In the genomic region with DNA sequence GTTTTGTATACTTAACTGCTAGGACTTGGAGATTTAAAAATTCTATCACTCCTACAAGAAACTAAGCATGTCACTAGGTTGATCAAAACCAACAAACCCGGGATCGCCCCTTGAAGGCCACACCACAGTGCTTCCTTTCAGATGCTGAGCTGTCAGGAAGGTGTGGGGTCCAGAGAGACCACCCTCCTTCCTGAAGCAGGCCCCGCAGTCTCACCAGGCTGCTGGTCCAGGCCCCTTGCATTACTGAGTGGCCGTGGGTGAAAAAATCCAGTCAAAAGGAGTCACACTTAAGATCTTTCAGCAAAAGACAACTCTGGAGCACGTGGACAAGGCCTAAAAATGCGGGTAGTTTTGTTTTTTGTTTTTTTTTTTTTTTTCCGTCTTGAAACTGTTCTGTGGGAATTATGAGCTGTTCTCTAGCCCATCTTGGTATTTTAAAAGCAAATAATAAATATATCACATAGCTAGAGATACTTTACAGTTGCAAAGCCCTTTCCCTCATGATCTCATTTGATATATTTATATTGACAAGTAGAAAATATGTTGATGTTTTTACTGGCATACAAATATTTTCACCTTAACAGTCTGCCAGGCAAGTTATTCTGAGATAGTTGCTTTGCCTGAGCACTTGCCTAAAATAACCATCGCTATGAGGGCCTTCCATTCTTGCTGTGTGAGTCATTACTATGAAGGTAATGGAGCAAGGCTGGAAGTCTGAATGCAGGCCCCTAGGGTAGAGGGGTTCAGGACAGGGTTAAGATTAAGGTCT, we compare ENCODE assay signal across 1 cellular context.
TF ChIP-seq lines count a peak whose summit lies in the region.

No MANE protein-coding gene starts in this region.

TF ChIP-seq in GM23338, 12 proteins besides CTCF, POLR2A, EP300 and RAD21 (continued from another document):
- TF ChIP-seq, protein P1, sequence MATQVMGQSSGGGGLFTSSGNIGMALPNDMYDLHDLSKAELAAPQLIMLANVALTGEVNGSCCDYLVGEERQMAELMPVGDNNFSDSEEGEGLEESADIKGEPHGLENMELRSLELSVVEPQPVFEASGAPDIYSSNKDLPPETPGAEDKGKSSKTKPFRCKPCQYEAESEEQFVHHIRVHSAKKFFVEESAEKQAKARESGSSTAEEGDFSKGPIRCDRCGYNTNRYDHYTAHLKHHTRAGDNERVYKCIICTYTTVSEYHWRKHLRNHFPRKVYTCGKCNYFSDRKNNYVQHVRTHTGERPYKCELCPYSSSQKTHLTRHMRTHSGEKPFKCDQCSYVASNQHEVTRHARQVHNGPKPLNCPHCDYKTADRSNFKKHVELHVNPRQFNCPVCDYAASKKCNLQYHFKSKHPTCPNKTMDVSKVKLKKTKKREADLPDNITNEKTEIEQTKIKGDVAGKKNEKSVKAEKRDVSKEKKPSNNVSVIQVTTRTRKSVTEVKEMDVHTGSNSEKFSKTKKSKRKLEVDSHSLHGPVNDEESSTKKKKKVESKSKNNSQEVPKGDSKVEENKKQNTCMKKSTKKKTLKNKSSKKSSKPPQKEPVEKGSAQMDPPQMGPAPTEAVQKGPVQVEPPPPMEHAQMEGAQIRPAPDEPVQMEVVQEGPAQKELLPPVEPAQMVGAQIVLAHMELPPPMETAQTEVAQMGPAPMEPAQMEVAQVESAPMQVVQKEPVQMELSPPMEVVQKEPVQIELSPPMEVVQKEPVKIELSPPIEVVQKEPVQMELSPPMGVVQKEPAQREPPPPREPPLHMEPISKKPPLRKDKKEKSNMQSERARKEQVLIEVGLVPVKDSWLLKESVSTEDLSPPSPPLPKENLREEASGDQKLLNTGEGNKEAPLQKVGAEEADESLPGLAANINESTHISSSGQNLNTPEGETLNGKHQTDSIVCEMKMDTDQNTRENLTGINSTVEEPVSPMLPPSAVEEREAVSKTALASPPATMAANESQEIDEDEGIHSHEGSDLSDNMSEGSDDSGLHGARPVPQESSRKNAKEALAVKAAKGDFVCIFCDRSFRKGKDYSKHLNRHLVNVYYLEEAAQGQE (IDR thresholded peaks at IDR 0.05; ENCODE audit: unreplicated experiment): no peak
- TF ChIP-seq EZH2phosphoT487 (IDR thresholded peaks at IDR 0.05; ENCODE audit: unreplicated experiment) (no peak), STAT1 (IDR thresholded peaks at IDR 0.05; ENCODE audit: unreplicated experiment) (no peak), POLR2AphosphoS5 (IDR thresholded peaks at IDR 0.05; ENCODE audit: low read depth) (no peak), EZH2 (IDR thresholded peaks at IDR 0.05; ENCODE audit: low read depth, unreplicated experiment) (no peak), CREB1 (CRISPR knock-in tag; IDR thresholded peaks at IDR 0.05; ENCODE audit: low read depth) (no peak), ZNF331 (CRISPR knock-in tag; IDR thresholded peaks at IDR 0.05; ENCODE audit: low read depth) (no peak)
- TF ChIP-seq, protein P2, sequence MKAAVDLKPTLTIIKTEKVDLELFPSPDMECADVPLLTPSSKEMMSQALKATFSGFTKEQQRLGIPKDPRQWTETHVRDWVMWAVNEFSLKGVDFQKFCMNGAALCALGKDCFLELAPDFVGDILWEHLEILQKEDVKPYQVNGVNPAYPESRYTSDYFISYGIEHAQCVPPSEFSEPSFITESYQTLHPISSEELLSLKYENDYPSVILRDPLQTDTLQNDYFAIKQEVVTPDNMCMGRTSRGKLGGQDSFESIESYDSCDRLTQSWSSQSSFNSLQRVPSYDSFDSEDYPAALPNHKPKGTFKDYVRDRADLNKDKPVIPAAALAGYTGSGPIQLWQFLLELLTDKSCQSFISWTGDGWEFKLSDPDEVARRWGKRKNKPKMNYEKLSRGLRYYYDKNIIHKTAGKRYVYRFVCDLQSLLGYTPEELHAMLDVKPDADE (IDR thresholded peaks at IDR 0.05): no peak
- TF ChIP-seq, protein P3, sequence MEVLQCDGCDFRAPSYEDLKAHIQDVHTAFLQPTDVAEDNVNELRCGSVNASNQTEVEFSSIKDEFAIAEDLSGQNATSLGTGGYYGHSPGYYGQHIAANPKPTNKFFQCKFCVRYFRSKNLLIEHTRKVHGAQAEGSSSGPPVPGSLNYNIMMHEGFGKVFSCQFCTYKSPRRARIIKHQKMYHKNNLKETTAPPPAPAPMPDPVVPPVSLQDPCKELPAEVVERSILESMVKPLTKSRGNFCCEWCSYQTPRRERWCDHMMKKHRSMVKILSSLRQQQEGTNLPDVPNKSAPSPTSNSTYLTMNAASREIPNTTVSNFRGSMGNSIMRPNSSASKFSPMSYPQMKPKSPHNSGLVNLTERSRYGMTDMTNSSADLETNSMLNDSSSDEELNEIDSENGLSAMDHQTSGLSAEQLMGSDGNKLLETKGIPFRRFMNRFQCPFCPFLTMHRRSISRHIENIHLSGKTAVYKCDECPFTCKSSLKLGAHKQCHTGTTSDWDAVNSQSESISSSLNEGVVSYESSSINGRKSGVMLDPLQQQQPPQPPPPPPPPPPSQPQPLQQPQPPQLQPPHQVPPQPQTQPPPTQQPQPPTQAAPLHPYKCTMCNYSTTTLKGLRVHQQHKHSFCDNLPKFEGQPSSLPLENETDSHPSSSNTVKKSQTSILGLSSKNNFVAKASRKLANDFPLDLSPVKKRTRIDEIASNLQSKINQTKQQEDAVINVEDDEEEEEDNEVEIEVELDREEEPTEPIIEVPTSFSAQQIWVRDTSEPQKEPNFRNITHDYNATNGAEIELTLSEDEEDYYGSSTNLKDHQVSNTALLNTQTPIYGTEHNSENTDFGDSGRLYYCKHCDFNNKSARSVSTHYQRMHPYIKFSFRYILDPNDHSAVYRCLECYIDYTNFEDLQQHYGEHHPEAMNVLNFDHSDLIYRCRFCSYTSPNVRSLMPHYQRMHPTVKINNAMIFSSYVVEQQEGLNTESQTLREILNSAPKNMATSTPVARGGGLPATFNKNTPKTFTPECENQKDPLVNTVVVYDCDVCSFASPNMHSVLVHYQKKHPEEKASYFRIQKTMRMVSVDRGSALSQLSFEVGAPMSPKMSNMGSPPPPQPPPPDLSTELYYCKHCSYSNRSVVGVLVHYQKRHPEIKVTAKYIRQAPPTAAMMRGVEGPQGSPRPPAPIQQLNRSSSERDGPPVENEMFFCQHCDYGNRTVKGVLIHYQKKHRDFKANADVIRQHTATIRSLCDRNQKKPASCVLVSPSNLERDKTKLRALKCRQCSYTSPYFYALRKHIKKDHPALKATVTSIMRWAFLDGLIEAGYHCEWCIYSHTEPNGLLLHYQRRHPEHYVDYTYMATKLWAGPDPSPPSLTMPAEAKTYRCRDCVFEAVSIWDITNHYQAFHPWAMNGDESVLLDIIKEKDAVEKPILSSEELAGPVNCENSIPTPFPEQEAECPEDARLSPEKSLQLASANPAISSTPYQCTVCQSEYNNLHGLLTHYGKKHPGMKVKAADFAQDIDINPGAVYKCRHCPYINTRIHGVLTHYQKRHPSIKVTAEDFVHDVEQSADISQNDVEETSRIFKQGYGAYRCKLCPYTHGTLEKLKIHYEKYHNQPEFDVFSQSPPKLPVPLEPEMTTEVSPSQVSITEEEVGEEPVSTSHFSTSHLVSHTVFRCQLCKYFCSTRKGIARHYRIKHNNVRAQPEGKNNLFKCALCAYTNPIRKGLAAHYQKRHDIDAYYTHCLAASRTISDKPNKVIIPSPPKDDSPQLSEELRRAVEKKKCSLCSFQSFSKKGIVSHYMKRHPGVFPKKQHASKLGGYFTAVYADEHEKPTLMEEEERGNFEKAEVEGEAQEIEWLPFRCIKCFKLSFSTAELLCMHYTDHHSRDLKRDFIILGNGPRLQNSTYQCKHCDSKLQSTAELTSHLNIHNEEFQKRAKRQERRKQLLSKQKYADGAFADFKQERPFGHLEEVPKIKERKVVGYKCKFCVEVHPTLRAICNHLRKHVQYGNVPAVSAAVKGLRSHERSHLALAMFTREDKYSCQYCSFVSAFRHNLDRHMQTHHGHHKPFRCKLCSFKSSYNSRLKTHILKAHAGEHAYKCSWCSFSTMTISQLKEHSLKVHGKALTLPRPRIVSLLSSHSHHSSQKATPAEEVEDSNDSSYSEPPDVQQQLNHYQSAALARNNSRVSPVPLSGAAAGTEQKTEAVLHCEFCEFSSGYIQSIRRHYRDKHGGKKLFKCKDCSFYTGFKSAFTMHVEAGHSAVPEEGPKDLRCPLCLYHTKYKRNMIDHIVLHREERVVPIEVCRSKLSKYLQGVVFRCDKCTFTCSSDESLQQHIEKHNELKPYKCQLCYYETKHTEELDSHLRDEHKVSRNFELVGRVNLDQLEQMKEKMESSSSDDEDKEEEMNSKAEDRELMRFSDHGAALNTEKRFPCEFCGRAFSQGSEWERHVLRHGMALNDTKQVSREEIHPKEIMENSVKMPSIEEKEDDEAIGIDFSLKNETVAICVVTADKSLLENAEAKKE (CRISPR knock-in tag; IDR thresholded peaks at IDR 0.05): no peak
